ENCODE assay signal across 17 cellular contexts in the genomic region with DNA sequence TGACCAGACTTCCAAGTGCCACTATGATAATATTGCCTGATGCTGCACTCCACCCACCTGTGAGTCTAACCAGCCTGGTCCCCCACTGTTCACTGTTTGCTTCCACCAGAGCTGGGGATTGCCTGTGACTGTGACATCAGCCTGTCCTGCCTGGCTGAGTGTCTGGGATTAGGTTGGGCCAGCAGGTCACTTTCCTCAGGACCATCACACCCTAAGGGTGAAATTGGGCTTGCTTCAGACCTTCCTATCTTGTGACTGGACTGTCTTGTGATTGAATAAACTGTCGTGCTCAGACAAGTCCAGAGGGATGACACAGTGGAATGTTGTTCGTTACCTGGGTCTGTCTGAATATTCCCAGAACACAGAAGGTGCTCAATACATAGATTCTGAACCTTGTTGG.
DNase-seq lines count a peak whose midpoint lies in the region; ATAC-seq and TF ChIP-seq lines count a peak whose summit lies in the region.
"Had no signal": no experiment of that assay in that cellular context is flagged by ENCODE, and none has a peak within 500 bp of the region (broad histone marks: within the 10 kb centered on the region; RNA-seq: fewer than 3 reads in every experiment).

No MANE protein-coding gene starts in this region.

- H3K9ac ChIP-seq in smooth muscle cell (ENCODE audit: low read depth): no peak overlapping the region

- H3K27me3 Mint-ChIP-seq in activated naive CD8-positive, alpha-beta T cell treated with anti-CD3 and anti-CD28 coated beads, Interleukin-2, amount 10 ng/mL, durations not matched to agents 7 days and 5 days: peaks cover 8% of the 10 kb centered on the region
- no peaks in the 10 kb centered on the region for H3K27me3 Mint-ChIP-seq in activated naive CD8-positive, alpha-beta T cell treated with anti-CD3 and anti-CD28 coated beads for 36 hours

- H3K4me1 ChIP-seq in RWPE2 (ENCODE audit: insufficient read depth, poor library complexity, severe bottlenecking) (peaks cover 23% of the 10 kb centered on the region), smooth muscle cell (ENCODE audit: low read depth) (peaks cover 5% of the 10 kb centered on the region)
- H3K4me1 ChIP-seq: HAP-1 had no signal

- H3K4me2 ChIP-seq in smooth muscle cell: no peak overlapping the region

- no peak overlapping the region for H3K4me3 ChIP-seq in RWPE2 (ENCODE audit: severe bottlenecking)
- no peak overlapping the region for H3K4me3 ChIP-seq in smooth muscle cell
- H3K4me3 ChIP-seq in lower leg skin (ENCODE audit: low read depth, poor library complexity, severe bottlenecking): no peak overlapping the region
- H3K4me3 ChIP-seq: HAP-1 had no signal

- H3K9me3 ChIP-seq in RWPE2 (ENCODE audit: severe bottlenecking) (no peaks in the 10 kb centered on the region), smooth muscle cell (replicated peaks; ENCODE audit: low read depth) (no peaks in the 10 kb centered on the region)
- H3K9me3 ChIP-seq: HAP-1 had no signal

- H3K79me2 ChIP-seq in smooth muscle cell (ENCODE audit: low read depth): no peaks in the 10 kb centered on the region

- TF ChIP-seq CTCF in RWPE2 (IDR thresholded peaks at IDR 0.05; ENCODE audit: poor library complexity, severe bottlenecking) (no peak), smooth muscle cell (IDR thresholded peaks at IDR 0.05; ENCODE audit: borderline replicate concordance, insufficient read depth, poor library complexity, severe bottlenecking) (no peak), lower leg skin (IDR thresholded peaks at IDR 0.05) (no peak)

- H3K27ac ChIP-seq in RWPE2 (ENCODE audit: poor library complexity, severe bottlenecking) (peak overlapping the region; percentile 73), smooth muscle cell (ENCODE audit: low read depth) (peak overlapping the region; percentile 66)

- H3K27me3 ChIP-seq in RWPE2 (ENCODE audit: insufficient read depth, poor library complexity, severe bottlenecking): no peaks in the 10 kb centered on the region
- H3K27me3 ChIP-seq in smooth muscle cell (ENCODE audit: low read depth): no peaks in the 10 kb centered on the region

- intact Hi-C loops in lower leg skin (cut with DNase I; ENCODE audit: low total_unique reads): no loop called here

- no peaks in the 10 kb centered on the region for H3K4me1 Mint-ChIP-seq in activated naive CD8-positive, alpha-beta T cell treated with anti-CD3 and anti-CD28 coated beads, Interleukin-2, amount 10 ng/mL, durations not matched to agents 7 days and 5 days
- no peaks in the 10 kb centered on the region for H3K4me1 Mint-ChIP-seq in activated naive CD8-positive, alpha-beta T cell treated with anti-CD3 and anti-CD28 coated beads for 36 hours

- ATAC-seq in activated naive CD8-positive, alpha-beta T cell treated with anti-CD3 and anti-CD28 coated beads, Interleukin-2, amount 10 ng/mL, durations not matched to agents 7 days and 5 days (ENCODE audit: low read depth): no peak
- ATAC-seq in RWPE2 (ENCODE audit: low read depth): peak; percentile 91
- ATAC-seq: Right ventricle myocardium inferior had no signal

- peak overlapping the region; percentile 13 for H3K27ac Mint-ChIP-seq in activated naive CD8-positive, alpha-beta T cell treated with anti-CD3 and anti-CD28 coated beads, Interleukin-2, amount 10 ng/mL, durations not matched to agents 7 days and 5 days
- H3K27ac Mint-ChIP-seq in activated naive CD8-positive, alpha-beta T cell treated with anti-CD3 and anti-CD28 coated beads for 36 hours: no peak overlapping the region

- no peaks in the 10 kb centered on the region for H3K9me3 Mint-ChIP-seq in activated naive CD8-positive, alpha-beta T cell treated with anti-CD3 and anti-CD28 coated beads, Interleukin-2, amount 10 ng/mL, durations not matched to agents 7 days and 5 days
- no peaks in the 10 kb centered on the region for H3K9me3 Mint-ChIP-seq in activated naive CD8-positive, alpha-beta T cell treated with anti-CD3 and anti-CD28 coated beads for 36 hours

- TF ChIP-seq POLR2A in lower leg skin (IDR thresholded peaks at IDR 0.05): no peak

- H2AFZ ChIP-seq in smooth muscle cell (ENCODE audit: low read depth): no peak overlapping the region

- no peaks in the 10 kb centered on the region for H4K20me1 ChIP-seq in smooth muscle cell (ENCODE audit: low read depth)

- no peaks in the 10 kb centered on the region for H3K36me3 ChIP-seq in RWPE2 (ENCODE audit: low read depth)
- H3K36me3 ChIP-seq in smooth muscle cell (ENCODE audit: low read depth): no peaks in the 10 kb centered on the region
- H3K36me3 ChIP-seq: HAP-1 had no signal

- 77% methylated on average over 2 of the region's 2 CpGs for WGBS in smooth muscle cell (ENCODE audit: low lambda C conversion rate)
- 50 to 58% methylated on average over 2 of the region's 2 CpGs for WGBS in lower leg skin, 2 donors

- POLR2A ChIA-PET in activated naive CD8-positive, alpha-beta T cell treated with anti-CD3 and anti-CD28 coated beads, Interleukin-2, amount 10 ng/mL, durations not matched to agents 7 days and 5 days (lab: Charles Lee): no interaction called here

- DNase-seq in activated naive CD8-positive, alpha-beta T cell treated with anti-CD3 and anti-CD28 coated beads, Interleukin-2, amount 10 ng/mL, durations not matched to agents 7 days and 5 days: no peak
- no peak for DNase-seq in activated naive CD8-positive, alpha-beta T cell treated with anti-CD3 and anti-CD28 coated beads for 36 hours
- DNase-seq in RWPE2 (ENCODE audit: low spot score) (no peak), islet precursor cell (peak; percentile 82), smooth muscle cell (lab: John Stamatoyannopoulos, UW; ENCODE audit: unreplicated experiment) (no peak), lower leg skin (ENCODE audit: low spot score in 2 of 2) (no peak), NCI-H345 treated with DMSO at 0.1 percent for 48 hours (lab: John Stamatoyannopoulos, UW; ENCODE audit: unreplicated experiment) (no peak), MV-4-11 (lab: John Stamatoyannopoulos, UW) (no peak)
- DNase-seq: 8988T, DND-41, NCI-H1105 treated with DMSO at 0.1 percent for 48 hours, NCI-H187, NCI-H2107, NCI-H510A treated with DMSO at 0.1 percent for 48 hours had no signal

- no peaks in the 10 kb centered on the region for H3F3A ChIP-seq in smooth muscle cell (ENCODE audit: low read depth)

- H3K4me3 Mint-ChIP-seq in activated naive CD8-positive, alpha-beta T cell treated with anti-CD3 and anti-CD28 coated beads, Interleukin-2, amount 10 ng/mL, durations not matched to agents 7 days and 5 days: no peak overlapping the region
- no peak overlapping the region for H3K4me3 Mint-ChIP-seq in activated naive CD8-positive, alpha-beta T cell treated with anti-CD3 and anti-CD28 coated beads for 36 hours
- H3K4me3 Mint-ChIP-seq: CD14-positive monocyte had no signal

- H3K36me3 Mint-ChIP-seq in activated naive CD8-positive, alpha-beta T cell treated with anti-CD3 and anti-CD28 coated beads, Interleukin-2, amount 10 ng/mL, durations not matched to agents 7 days and 5 days: no peaks in the 10 kb centered on the region
- H3K36me3 Mint-ChIP-seq in activated naive CD8-positive, alpha-beta T cell treated with anti-CD3 and anti-CD28 coated beads for 36 hours: no peaks in the 10 kb centered on the region
